Comparison of ENCODE assay signal across 1 cellular context in the genomic region with DNA sequence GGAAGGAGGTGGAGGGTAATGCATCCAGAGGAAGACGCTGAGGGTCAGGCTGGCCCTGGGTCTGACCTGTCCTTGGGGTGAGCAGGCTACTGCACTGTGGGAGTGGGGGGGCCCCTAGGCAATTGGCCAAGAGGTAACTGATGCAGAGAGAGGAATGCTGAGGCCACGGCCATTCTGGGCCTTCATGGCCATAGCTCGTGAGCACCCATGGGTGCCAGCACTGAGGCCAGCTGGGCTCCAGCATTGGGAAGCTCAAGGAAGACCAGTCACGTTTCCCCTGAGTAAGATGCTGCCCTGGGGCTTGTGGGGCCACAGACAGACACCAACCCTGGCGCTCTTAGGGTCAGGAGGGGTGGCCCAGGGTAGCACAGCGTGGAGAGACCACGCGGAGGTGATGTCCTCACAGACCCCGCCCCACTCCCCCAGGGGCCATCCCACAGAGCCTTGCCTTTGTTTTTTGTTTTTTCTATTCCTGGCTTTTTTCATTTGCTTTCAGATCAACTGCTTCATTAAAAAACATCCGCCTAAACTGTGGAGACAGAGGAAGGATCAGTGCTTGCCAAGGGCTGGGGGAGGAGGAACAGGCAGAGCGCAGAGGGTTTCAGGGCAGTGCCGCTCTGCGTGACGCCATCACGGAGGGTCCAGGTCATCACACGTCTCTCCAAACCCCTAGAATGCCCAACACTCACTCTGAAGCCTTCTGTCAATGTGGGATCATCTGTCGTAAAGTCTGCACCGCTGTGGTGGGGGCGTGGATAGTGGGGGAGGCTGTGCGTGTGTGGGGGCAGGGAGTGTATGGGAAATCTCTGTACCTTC.
TF ChIP-seq lines count a peak whose summit lies in the region.

No MANE protein-coding gene starts in this region.

TF ChIP-seq in K562, 482 proteins besides CTCF, POLR2A, EP300 and RAD21 (continued from another document):
- TF ChIP-seq, protein P1, sequence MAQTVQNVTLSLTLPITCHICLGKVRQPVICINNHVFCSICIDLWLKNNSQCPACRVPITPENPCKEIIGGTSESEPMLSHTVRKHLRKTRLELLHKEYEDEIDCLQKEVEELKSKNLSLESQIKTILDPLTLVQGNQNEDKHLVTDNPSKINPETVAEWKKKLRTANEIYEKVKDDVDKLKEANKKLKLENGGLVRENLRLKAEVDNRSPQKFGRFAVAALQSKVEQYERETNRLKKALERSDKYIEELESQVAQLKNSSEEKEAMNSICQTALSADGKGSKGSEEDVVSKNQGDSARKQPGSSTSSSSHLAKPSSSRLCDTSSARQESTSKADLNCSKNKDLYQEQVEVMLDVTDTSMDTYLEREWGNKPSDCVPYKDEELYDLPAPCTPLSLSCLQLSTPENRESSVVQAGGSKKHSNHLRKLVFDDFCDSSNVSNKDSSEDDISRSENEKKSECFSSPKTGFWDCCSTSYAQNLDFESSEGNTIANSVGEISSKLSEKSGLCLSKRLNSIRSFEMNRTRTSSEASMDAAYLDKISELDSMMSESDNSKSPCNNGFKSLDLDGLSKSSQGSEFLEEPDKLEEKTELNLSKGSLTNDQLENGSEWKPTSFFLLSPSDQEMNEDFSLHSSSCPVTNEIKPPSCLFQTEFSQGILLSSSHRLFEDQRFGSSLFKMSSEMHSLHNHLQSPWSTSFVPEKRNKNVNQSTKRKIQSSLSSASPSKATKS (CRISPR knock-in tag; IDR thresholded peaks at IDR 0.05) = no peak
TF ChIP-seq in K562: peak in this region for 1.
